20 cellular contexts compared by ENCODE assay signal in the genomic region with DNA sequence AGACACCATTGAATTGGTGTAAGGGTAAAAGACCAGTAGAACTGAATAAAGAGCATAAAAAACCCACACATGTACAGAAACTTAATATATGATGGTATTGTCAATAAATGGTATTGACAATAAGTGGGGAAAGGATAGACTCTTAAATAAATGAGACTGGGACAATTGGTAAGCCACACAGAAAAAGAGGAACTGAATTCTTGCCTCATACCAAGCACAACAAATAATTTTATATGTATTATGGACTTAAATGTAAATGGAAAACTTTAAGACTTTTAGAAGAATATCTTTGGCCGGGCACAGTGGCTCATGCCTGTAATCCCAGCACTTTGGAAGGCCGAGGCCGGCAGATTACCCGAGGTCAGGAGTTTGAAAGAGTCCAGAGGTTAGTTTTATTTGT.
"Had no signal": no experiment of that assay in that cellular context is flagged by ENCODE, and none has a peak within 500 bp of the region (broad histone marks: within the 10 kb centered on the region; RNA-seq: fewer than 3 reads in every experiment).

No MANE protein-coding gene starts in this region.

- H3K4me3 ChIP-seq: dorsolateral prefrontal cortex, lung, ovary, psoas muscle, sigmoid colon, spleen, thoracic aorta, tibial nerve, upper lobe of left lung had no signal

- FAIRE-seq: frontal cortex, keratinocyte, urothelium cell line had no signal

- DNase-seq: dorsolateral prefrontal cortex; effector CD4-positive, alpha-beta T cell; head of caudate nucleus; natural killer cell; occipital lobe; ovary; posterior cingulate gyrus; psoas muscle; right cardiac atrium; sigmoid colon; spleen; stimulated activated naive B cell treated with anti-CD40 and anti-IgM and Interleukin-4, amounts not matched to agents 10 μg/mL and 1 μg/mL and 100 μg/mL, for 72 hours; upper lobe of left lung had no signal

- H3K27ac ChIP-seq: dorsolateral prefrontal cortex, ovary, psoas muscle, sigmoid colon, spleen, thoracic aorta, tibial nerve, upper lobe of left lung had no signal

- H3K9me3 ChIP-seq: ovary had no signal

- H3K36me3 ChIP-seq: ovary, sigmoid colon, spleen, thoracic aorta, upper lobe of left lung had no signal

- H3K4me1 ChIP-seq: psoas muscle, sigmoid colon, spleen, tibial nerve, upper lobe of left lung had no signal

- ATAC-seq: left lobe of liver; natural killer cell; psoas muscle; right cardiac atrium; stimulated activated naive B cell treated with anti-CD40 and anti-IgM and Interleukin-4, amounts not matched to agents 10 μg/mL and 1 μg/mL and 100 μg/mL, for 72 hours had no signal

- H3K27me3 ChIP-seq: dorsolateral prefrontal cortex, ovary, sigmoid colon, spleen, tibial nerve, upper lobe of left lung had no signal
